Comparison of ENCODE assay signal across 18 cellular contexts in genomic region chr1:244678687-244679086, GRCh38. TPM values are rescaled to one million over a fixed set of nuclear protein-coding genes. Genes with fewer than 3 reads are reported as not detected.
A peak's percentile ranks its signal among the peaks of the same experiment; 100 is the strongest.
DNase-seq lines count a peak whose midpoint lies in the region; ATAC-seq, FAIRE-seq and TF ChIP-seq lines count a peak whose summit lies in the region.
"Had no signal": no experiment of that assay in that cellular context is flagged by ENCODE, and none has a peak within 500 bp of the region (broad histone marks: within the 10 kb centered on the region; RNA-seq: fewer than 3 reads in every experiment).

No MANE protein-coding gene starts in this region.

- H3K4me1 Mint-ChIP-seq in chondrocyte (ENCODE audit: low read depth) = peaks cover 43% of the 10 kb centered on the region

- H3K36me3 Mint-ChIP-seq in chondrocyte (ENCODE audit: low read depth) = peaks cover 4% of the 10 kb centered on the region

- no peak overlapping the region for H3K4me3 Mint-ChIP-seq in chondrocyte (ENCODE audit: unreplicated experiment)
- H3K4me3 Mint-ChIP-seq: CD14-positive monocyte had no signal

- peak; percentile 35 for DNase-seq in AG09319 (ENCODE audit: extremely low read depth, low read depth)
- DNase-seq in chondrocyte (ENCODE audit: low spot score) = no peak
- DNase-seq in hepatocyte (ENCODE audit: low spot score) = peak; percentile 17
- DNase-seq in sciatic nerve (ENCODE audit: low spot score) = no peak
- no peak for DNase-seq in H54 (ENCODE audit: insufficient read length, low spot score)
- no peak for DNase-seq in MG63
- DNase-seq: DMS53, GDM1, NCI-H1092 treated with DMSO at 0.1 percent for 48 hours, NCI-H1436 treated with DMSO at 0.1 percent for 48 hours, NCI-H1930, NCI-H226, NCI-H510A treated with DMSO at 0.1 percent for 48 hours, NCI-H748 treated with DMSO at 0.1 percent for 48 hours, Peyer's patch, SJCRH30 had no signal

- TF ChIP-seq POLR2A in H54 (IDR thresholded peaks at IDR 0.05; ENCODE audit: low read depth, low read length) = no peak

- intact Hi-C loops in sciatic nerve (cut with DNase I) = no loop called here

- H4K20me1 ChIP-seq in hepatocyte (ENCODE audit: insufficient read depth, poor library complexity, severe bottlenecking) = peaks cover 15% of the 10 kb centered on the region

- H3K4me3 ChIP-seq in hepatocyte = no peak overlapping the region
- H3K4me3 ChIP-seq in MG63 = no peak overlapping the region
- H3K4me3 ChIP-seq: Peyer's patch, SJCRH30 had no signal

- H3K4me1 ChIP-seq in hepatocyte (ENCODE audit: insufficient read depth) = peaks cover 7% of the 10 kb centered on the region

- no peaks in the 10 kb centered on the region for H3K36me3 ChIP-seq in hepatocyte (replicated peaks; ENCODE audit: insufficient read depth, low read depth)
- peaks cover 24% of the 10 kb centered on the region for H3K36me3 ChIP-seq in MG63
- H3K36me3 ChIP-seq: Peyer's patch had no signal

- H3K9me3 ChIP-seq in hepatocyte (ENCODE audit: low read depth) (no peaks in the 10 kb centered on the region), MG63 (no peaks in the 10 kb centered on the region)
- H3K9me3 ChIP-seq: Peyer's patch, SJCRH30 had no signal

- FAIRE-seq in H54 (lab: Jason Lieb, UNC) = no peak

- no peaks in the 10 kb centered on the region for H3K9me3 Mint-ChIP-seq in chondrocyte (ENCODE audit: low read depth)

- H3K27me3 Mint-ChIP-seq in chondrocyte (ENCODE audit: low read depth) = no peaks in the 10 kb centered on the region

- TF ChIP-seq CTCF in AG09319 (IDR thresholded peaks at IDR 0.05; ENCODE audit: low read depth, low read length) (no peak), chondrocyte (IDR thresholded peaks at IDR 0.05) (no peak), hepatocyte (IDR thresholded peaks at IDR 0.05; ENCODE audit: poor library complexity) (no peak)

- H3K27me3 ChIP-seq in hepatocyte (no peaks in the 10 kb centered on the region), MG63 (no peaks in the 10 kb centered on the region)
- H3K27me3 ChIP-seq: Peyer's patch, SJCRH30 had no signal

- H3K79me2 ChIP-seq in hepatocyte = peaks cover 81% of the 10 kb centered on the region

- WGBS in hepatocyte (ENCODE audit: low lambda C conversion rate, missing lambda C conversion rate) = 58% methylated on average over 6 of the region's 6 CpGs

- ATAC-seq in sciatic nerve (peak; percentile 45), HG03354 (IDR thresholded peaks at IDR 0.05; ENCODE audit: poor library complexity, severe bottlenecking, unreplicated experiment) (no peak)

- no peak overlapping the region for H3K27ac ChIP-seq in hepatocyte
- H3K27ac ChIP-seq: Peyer's patch, SJCRH30 had no signal

- peak overlapping the region; percentile 41 for H3K27ac Mint-ChIP-seq in chondrocyte (ENCODE audit: unreplicated experiment)

- H3K4me2 ChIP-seq in hepatocyte = no peak overlapping the region

- H2AFZ ChIP-seq in hepatocyte = no peak overlapping the region

- no peaks in the 10 kb centered on the region for H3K9me2 ChIP-seq in hepatocyte (replicated peaks; ENCODE audit: insufficient read depth)

RNA-seq across cellular contexts. Expression of gene DESI2, which starts 25.8 kb away (rescaled TPM):
- total RNA-seq in chondrocyte (57.2 to 65.6 TPM (median 62.9 TPM) in 3 replicates), hepatocyte (48.2 and 48.6 TPM in 2 replicates), sciatic nerve (19.3 TPM)
- 20.5 and 31.5 TPM in 2 replicates for polyA plus RNA-seq in hepatocyte
- 101 and 159 TPM in 2 replicates for total RNA-seq in MG63 (2014; rRNA removed; shearing (Covaris generic); ENCODE audit: low replicate concordance)

Comparison
In these comparisons a context has a peak if more than half of its experiments do, and no peak if none do; other contexts are left out.
1. DNase-seq: peak in AG09319 (single experiment) and hepatocyte (single experiment); none in chondrocyte (single experiment), sciatic nerve (single experiment), H54 (single experiment) and MG63 (single experiment).